In genomic region chr4:51843309-51844156, GRCh38 we compare ENCODE assay signal across 8 cellular contexts. TPM values are rescaled to one million over a fixed set of nuclear protein-coding genes. Genes with fewer than 3 reads are reported as not detected.
DNase-seq lines count a peak whose midpoint lies in the region; ATAC-seq and TF ChIP-seq lines count a peak whose summit lies in the region.

No MANE protein-coding gene starts in this region.

- intact Hi-C loops in body of pancreas (cut with DNase I) (no loop called here), spleen (cut with DNase I; ENCODE audit: low total_unique reads) (no loop called here)

- H3K4me3 ChIP-seq in BE2C (ENCODE audit: low read depth, low read length): peak overlapping the region; percentile 66
- H3K4me3 ChIP-seq in body of pancreas: peak overlapping the region; percentile 85 to 89
- H3K4me3 ChIP-seq in iPS-18c (ENCODE audit: insufficient read depth, low read depth, low read length): peak overlapping the region; percentile 74
- H3K4me3 ChIP-seq in spleen: peak overlapping the region; percentile 81 to 97 (median 94)

- POLR2A ChIA-PET in T-cell (lab: Charles Lee): interaction anchor here in 1 of 2 donors (0.6 to 0.8 kb wide), 2 partner anchors 7 to 37 kb away, joined by 3 read pairs; no protein-coding TSS in a partner anchor

- no peaks in the 10 kb centered on the region for H3K27me3 ChIP-seq in BE2C
- no peaks in the 10 kb centered on the region for H3K27me3 ChIP-seq in body of pancreas
- no peaks in the 10 kb centered on the region for H3K27me3 ChIP-seq in spleen (replicated peaks in 1 of 7)

- no peaks in the 10 kb centered on the region for H3K36me3 ChIP-seq in BE2C
- no peaks in the 10 kb centered on the region for H3K36me3 ChIP-seq in body of pancreas (replicated peaks in 1 of 2; ENCODE audit: insufficient read depth in 1 of 2, low read depth in 2 of 2)
- no peaks in the 10 kb centered on the region for H3K36me3 ChIP-seq in spleen

- TF ChIP-seq POLR2A in body of pancreas (IDR thresholded peaks at IDR 0.05): no peak
- no peak for TF ChIP-seq POLR2A in spleen (IDR thresholded peaks at IDR 0.05)

- peak; percentile 0 for ATAC-seq in HG03575 (IDR thresholded peaks at IDR 0.05; ENCODE audit: extremely low read depth, insufficient number of reproducible peaks, low FRiP score, unreplicated experiment)
- peak; percentile 17 to 21 (median 20) for ATAC-seq in T-cell (replicated peaks in 1 of 4)
- ATAC-seq in body of pancreas: peak; percentile 31

- DNase-seq in BE2C: peak; percentile 70
- peak; percentile 24 for DNase-seq in GM19240 (ENCODE audit: insufficient read length, low spot score)
- peak in 31 of 34 experiments; percentile 16 to 60 (median 45) for DNase-seq in T-cell
- DNase-seq in body of pancreas: peak; percentile 63 to 70 (median 66)
- peak; percentile 92 for DNase-seq in spleen
- no peak for DNase-seq in 8988T

- H3K9me3 ChIP-seq in BE2C (no peaks in the 10 kb centered on the region), body of pancreas (no peaks in the 10 kb centered on the region), iPS-18c (ENCODE audit: control insufficient read depth, insufficient read depth, low read length) (no peaks in the 10 kb centered on the region), spleen (no peaks in the 10 kb centered on the region)

- H3K9me3 Mint-ChIP-seq in T-cell: no peaks in the 10 kb centered on the region

- 1 to 2% methylated on average over 36 to 38 of the region's 64 CpGs for WGBS in body of pancreas, 2 donors
- 0 to 3% (median 1%) methylated on average over 39 to 58 of the region's 64 CpGs for whole genome bisulfite sequencing in spleen, 5 donors

- CTCF ChIA-PET in T-cell (lab: Charles Lee): interaction anchor here in 1 of 2 donors (0.7 to 1.4 kb wide), 4 partner anchors 12 to 52 kb away, joined by 4 to 7 read pairs (median 5); no protein-coding TSS in a partner anchor

- peaks cover 22 to 42% (median 24%) of the 10 kb centered on the region in 3 donors for H3K4me1 Mint-ChIP-seq in T-cell

- peak overlapping the region; percentile 85 to 96 (median 88) for H3K27ac ChIP-seq in body of pancreas
- peak overlapping the region; percentile 82 to 97 (median 93) for H3K27ac ChIP-seq in spleen

- no peaks in the 10 kb centered on the region for H3K36me3 Mint-ChIP-seq in T-cell

- no peak for TF ChIP-seq CTCF in BE2C (IDR thresholded peaks at IDR 0.05; ENCODE audit: low read depth, low read length)
- TF ChIP-seq CTCF in body of pancreas (IDR thresholded peaks at IDR 0.05): no peak
- no peak for TF ChIP-seq CTCF in spleen (IDR thresholded peaks at IDR 0.05 in 8 of 11, conservative IDR thresholded peaks at IDR 0.05 in 3 of 11)

- H3K27me3 Mint-ChIP-seq in T-cell: no peaks in the 10 kb centered on the region

- peak overlapping the region; percentile 71 to 82 for H3K27ac Mint-ChIP-seq in T-cell

- H3K4me3 Mint-ChIP-seq in T-cell: peak overlapping the region; percentile 89 to 99 (median 94)

- H3K4me1 ChIP-seq in BE2C (no peaks in the 10 kb centered on the region), body of pancreas (peaks cover 8% of the 10 kb centered on the region), spleen (peaks cover 0 to 43% (median 21%) of the 10 kb centered on the region in 6 donors)

RNA-seq across cellular contexts. Expression of gene DCUN1D4, which starts 0.6 kb away (rescaled TPM):
- polyA plus RNA-seq in BE2C (2012; ENCODE audit: insufficient read depth, insufficient read length, low read depth): 25.6 TPM
- total RNA-seq in T-cell (10 to 100 TPM; 35.6 to 47.1 (median 37.3) TPM), body of pancreas (10 to 100 TPM; 26.7 to 38.7 TPM), spleen (10 to 100 TPM; 30.8 to 59.8 (median 44.8) TPM)
- polyA plus RNA-seq in spleen: 10 to 100 TPM; 10.8 to 15.8 (median 12.9) TPM
